Comparison of ENCODE assay signal across 31 cellular contexts in genomic region chr1:84736944-84737343, GRCh38.
"Had no signal": no experiment of that assay in that cellular context is flagged by ENCODE, and none has a peak within 500 bp of the region (broad histone marks: within the 10 kb centered on the region; RNA-seq: fewer than 3 reads in every experiment).

No MANE protein-coding gene starts in this region.

- H3K36me3 ChIP-seq: adrenal gland, esophagus squamous epithelium, gastroesophageal sphincter, heart right ventricle had no signal

- H3K36me3 Mint-ChIP-seq: activated naive CD8-positive, alpha-beta T cell treated with anti-CD3 and anti-CD28 coated beads for 36 hours; T-cell had no signal

- H3K4me1 Mint-ChIP-seq: activated CD4-positive, alpha-beta T cell treated with anti-CD3 and anti-CD28 coated beads, Interleukin-2, amount 10 ng/mL, durations not matched to agents 7 days and 5 days; activated naive CD4-positive, alpha-beta T cell treated with anti-CD3 and anti-CD28 coated beads, Interleukin-2, amount 50 U/mL, for 24 hours; activated naive CD8-positive, alpha-beta T cell treated with anti-CD3 and anti-CD28 coated beads for 36 hours; T-cell had no signal

- ATAC-seq: activated CD8-positive, alpha-beta T cell treated with anti-CD3 and anti-CD28 coated beads for 36 hours; activated naive CD8-positive, alpha-beta T cell treated with anti-CD3 and anti-CD28 coated beads, Interleukin-2, amount 50 U/mL, for 24 hours; activated T-cell treated with anti-CD3 and anti-CD28 coated beads, Interleukin-2, amount 50 U/mL, for 4 hours; body of pancreas; effector memory CD8-positive, alpha-beta T cell; gastroesophageal sphincter; heart right ventricle; T-cell had no signal

- H3K27me3 ChIP-seq: body of pancreas, esophagus squamous epithelium, gastroesophageal sphincter had no signal

- DNase-seq: activated CD4-positive, alpha-beta T cell treated with anti-CD3 and anti-CD28 coated beads for 4 hours; activated CD4-positive, alpha-beta T cell treated with anti-CD3 and anti-CD28 coated beads, Interleukin-2, amount 10 ng/mL, durations not matched to agents 7 days and 5 days; activated CD4-positive, alpha-beta T cell treated with anti-CD3 and anti-CD28 coated beads, Interleukin-2, amount 50 U/mL, for 48 hours; activated CD4-positive, CD25-positive, alpha-beta regulatory T cell; activated CD4-positive, CD25-positive, alpha-beta regulatory T cell treated with anti-CD3 and anti-CD28 coated beads, Interleukin-2, amount 50 U/mL, for 72 hours; activated CD8-positive, alpha-beta memory T cell treated with anti-CD3 and anti-CD28 coated beads for 24 hours; activated CD8-positive, alpha-beta T cell treated with anti-CD3 and anti-CD28 coated beads for 36 hours; activated effector memory CD4-positive, alpha-beta T cell treated with anti-CD3 and anti-CD28 coated beads, Interleukin-2, amount 50 U/mL, for 16 hours; activated naive CD4-positive, alpha-beta T cell treated with anti-CD3 and anti-CD28 coated beads for 36 hours; activated naive CD8-positive, alpha-beta T cell treated with anti-CD3 and anti-CD28 coated beads for 36 hours; activated naive CD8-positive, alpha-beta T cell treated with anti-CD3 and anti-CD28 coated beads, Interleukin-2, amount 50 U/mL, for 24 hours; activated T-cell treated with anti-CD3 and anti-CD28 coated beads, Interleukin-2, amount 50 U/mL, for 4 hours; adrenal gland; amygdala; aorta; body of pancreas; caudate nucleus; cortex of kidney; dermis blood vessel endothelial cell; effector CD4-positive, alpha-beta T cell; effector memory CD8-positive, alpha-beta T cell; esophagus squamous epithelium; foreskin melanocyte; heart right ventricle; T-cell; T1000 had no signal

- H3K9me3 Mint-ChIP-seq: activated CD4-positive, alpha-beta T cell treated with anti-CD3 and anti-CD28 coated beads, Interleukin-2, amount 10 ng/mL, durations not matched to agents 7 days and 5 days; activated CD8-positive, alpha-beta T cell treated with anti-CD3 and anti-CD28 coated beads for 36 hours; activated naive CD4-positive, alpha-beta T cell treated with anti-CD3 and anti-CD28 coated beads for 36 hours; activated naive CD4-positive, alpha-beta T cell treated with anti-CD3 and anti-CD28 coated beads, Interleukin-2, amount 50 U/mL, for 24 hours; activated naive CD8-positive, alpha-beta T cell treated with anti-CD3 and anti-CD28 coated beads for 36 hours; activated naive CD8-positive, alpha-beta T cell treated with anti-CD3 and anti-CD28 coated beads, Interleukin-2, amount 50 U/mL, for 24 hours; activated T-cell treated with anti-CD3 and anti-CD28 coated beads, Interleukin-2, amount 50 U/mL, for 4 hours; effector memory CD8-positive, alpha-beta T cell; T-cell; T-helper 1 cell treated with Interleukin-12 subunit alpha and Interleukin-12 subunit beta and Interleukin-4 antibody, amounts not matched to agents 30 μg/mL and 1 μg/mL, for 36 hours had no signal

- H3K4me1 ChIP-seq: adrenal gland, body of pancreas, esophagus squamous epithelium, gastroesophageal sphincter, heart right ventricle had no signal

- H3K27ac Mint-ChIP-seq: activated CD4-positive, alpha-beta T cell treated with anti-CD3 and anti-CD28 coated beads, Interleukin-2, amount 10 ng/mL, durations not matched to agents 7 days and 5 days; activated CD8-positive, alpha-beta T cell treated with anti-CD3 and anti-CD28 coated beads for 36 hours; activated naive CD4-positive, alpha-beta T cell treated with anti-CD3 and anti-CD28 coated beads for 36 hours; activated naive CD4-positive, alpha-beta T cell treated with anti-CD3 and anti-CD28 coated beads, Interleukin-2, amount 50 U/mL, for 24 hours; activated naive CD8-positive, alpha-beta T cell treated with anti-CD3 and anti-CD28 coated beads for 36 hours; activated naive CD8-positive, alpha-beta T cell treated with anti-CD3 and anti-CD28 coated beads, Interleukin-2, amount 50 U/mL, for 24 hours; activated T-helper 2 cell treated with anti-CD3 and anti-CD28 coated beads, Interferon-gamma antibody, Interleukin-2, Interleukin-4, amounts not matched to agents 10 μg/mL and 5 μg/mL and 100 μg/mL, durations not matched to agents 14 hours and 24 hours and 36 hours; effector memory CD8-positive, alpha-beta T cell; T-cell; T-helper 1 cell treated with Interleukin-12 subunit alpha and Interleukin-12 subunit beta and Interleukin-4 antibody, amounts not matched to agents 30 μg/mL and 1 μg/mL, for 36 hours had no signal

- H3K4me3 Mint-ChIP-seq: activated CD4-positive, alpha-beta T cell treated with anti-CD3 and anti-CD28 coated beads, Interleukin-2, amount 10 ng/mL, durations not matched to agents 7 days and 5 days; activated CD8-positive, alpha-beta T cell treated with anti-CD3 and anti-CD28 coated beads for 36 hours; activated naive CD4-positive, alpha-beta T cell treated with anti-CD3 and anti-CD28 coated beads for 36 hours; activated naive CD4-positive, alpha-beta T cell treated with anti-CD3 and anti-CD28 coated beads, Interleukin-2, amount 50 U/mL, for 24 hours; activated naive CD8-positive, alpha-beta T cell treated with anti-CD3 and anti-CD28 coated beads for 36 hours; activated naive CD8-positive, alpha-beta T cell treated with anti-CD3 and anti-CD28 coated beads, Interleukin-2, amount 50 U/mL, for 24 hours; activated T-cell treated with anti-CD3 and anti-CD28 coated beads, Interleukin-2, amount 50 U/mL, for 4 hours; effector memory CD8-positive, alpha-beta T cell; T-cell; T-helper 1 cell treated with Interleukin-12 subunit alpha and Interleukin-12 subunit beta and Interleukin-4 antibody, amounts not matched to agents 30 μg/mL and 1 μg/mL, for 36 hours had no signal

- H3K27ac ChIP-seq: adrenal gland, body of pancreas, epithelial cell of prostate, esophagus squamous epithelium, gastroesophageal sphincter, heart right ventricle had no signal

- H3K9me3 ChIP-seq: adrenal gland, body of pancreas, esophagus squamous epithelium, gastroesophageal sphincter, heart right ventricle had no signal

- H3K4me3 ChIP-seq: adrenal gland, body of pancreas, esophagus squamous epithelium, gastroesophageal sphincter, heart right ventricle had no signal
